ENCODE assay signal across 15 cellular contexts in the genomic region with DNA sequence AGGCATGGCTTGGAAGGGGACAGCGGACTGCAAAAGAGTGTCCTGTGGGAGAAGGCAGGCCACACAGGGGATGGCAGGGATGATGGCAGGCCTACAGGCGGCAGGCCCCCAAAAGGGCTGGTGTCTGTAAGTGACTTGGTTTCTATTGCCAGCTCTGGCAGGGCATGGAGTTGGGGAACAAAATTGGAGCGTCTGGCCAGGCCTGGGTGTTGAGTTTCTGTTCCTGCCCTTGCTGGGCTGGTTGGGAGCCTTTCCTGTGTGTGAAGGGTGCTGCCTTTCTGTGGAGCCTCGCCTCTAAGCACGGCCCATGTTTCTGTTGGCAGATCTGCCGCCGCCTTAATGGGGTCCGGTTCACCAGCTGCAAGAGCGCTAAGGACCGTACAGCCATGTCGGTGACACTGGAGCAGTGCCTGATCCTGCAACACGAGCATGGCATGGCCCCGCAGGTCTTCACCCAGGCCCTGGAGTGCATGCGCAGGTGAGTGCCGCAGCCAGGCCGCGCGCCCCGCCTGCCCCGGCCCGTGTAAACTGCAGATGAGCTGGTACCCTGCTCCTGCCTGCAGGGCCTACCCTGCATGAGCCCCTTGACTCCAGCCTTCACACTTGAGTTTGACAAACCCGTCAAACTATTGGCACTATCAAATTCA.
"Had no signal": no experiment of that assay in that cellular context is flagged by ENCODE, and none has a peak within 500 bp of the region (broad histone marks: within the 10 kb centered on the region; RNA-seq: fewer than 3 reads in every experiment).

No MANE protein-coding gene starts in this region.

- H3K27me3 Mint-ChIP-seq: activated CD8-positive, alpha-beta T cell treated with anti-CD3 and anti-CD28 coated beads for 36 hours; activated naive CD8-positive, alpha-beta T cell treated with anti-CD3 and anti-CD28 coated beads, Interleukin-2, amount 50 U/mL, for 24 hours; brain; progenitor cell of endocrine pancreas; stimulated activated naive CD8-positive, alpha-beta T cell treated with anti-CD3 and anti-CD28 coated beads, Interleukin-15, amount 100 ng/mL, for 72 hours had no signal

- H3K9me3 Mint-ChIP-seq: activated CD8-positive, alpha-beta T cell treated with anti-CD3 and anti-CD28 coated beads for 36 hours; activated naive CD8-positive, alpha-beta T cell treated with anti-CD3 and anti-CD28 coated beads, Interleukin-2, amount 50 U/mL, for 24 hours; activated T-cell treated with anti-CD3 and anti-CD28 coated beads, Interleukin-2, amount 50 U/mL, for 72 hours; brain; immature natural killer cell; nephron; stimulated activated naive CD8-positive, alpha-beta T cell treated with anti-CD3 and anti-CD28 coated beads, Interleukin-15, amount 100 ng/mL, for 72 hours had no signal

- H3K4me3 Mint-ChIP-seq: activated CD8-positive, alpha-beta T cell treated with anti-CD3 and anti-CD28 coated beads for 36 hours; activated naive CD8-positive, alpha-beta T cell treated with anti-CD3 and anti-CD28 coated beads, Interleukin-2, amount 50 U/mL, for 24 hours; activated T-cell treated with anti-CD3 and anti-CD28 coated beads, Interleukin-2, amount 50 U/mL, for 72 hours; brain; immature natural killer cell; nephron; stimulated activated naive CD8-positive, alpha-beta T cell treated with anti-CD3 and anti-CD28 coated beads, Interleukin-15, amount 100 ng/mL, for 72 hours had no signal

- DNase-seq: activated CD8-positive, alpha-beta memory T cell treated with anti-CD3 and anti-CD28 coated beads, Interleukin-2, amount 50 U/mL, for 4 hours; activated CD8-positive, alpha-beta T cell treated with anti-CD3 and anti-CD28 coated beads for 36 hours; activated naive CD8-positive, alpha-beta T cell treated with anti-CD3 and anti-CD28 coated beads, Interleukin-2, amount 50 U/mL, for 24 hours; activated T-cell treated with anti-CD3 and anti-CD28 coated beads, Interleukin-2, amount 50 U/mL, for 72 hours; anterior cingulate cortex; central memory CD4-positive, alpha-beta T cell; cortex of kidney; gastrocnemius medialis; heart right ventricle; immature natural killer cell; stimulated activated naive CD8-positive, alpha-beta T cell treated with anti-CD3 and anti-CD28 coated beads, Interleukin-15, amount 100 ng/mL, for 72 hours; transverse colon had no signal

- H3K4me1 Mint-ChIP-seq: activated naive CD8-positive, alpha-beta T cell treated with anti-CD3 and anti-CD28 coated beads, Interleukin-2, amount 50 U/mL, for 24 hours; brain; nephron; stimulated activated naive CD8-positive, alpha-beta T cell treated with anti-CD3 and anti-CD28 coated beads, Interleukin-15, amount 100 ng/mL, for 72 hours had no signal

- H3K27ac Mint-ChIP-seq: activated CD8-positive, alpha-beta T cell treated with anti-CD3 and anti-CD28 coated beads for 36 hours; activated naive CD8-positive, alpha-beta T cell treated with anti-CD3 and anti-CD28 coated beads, Interleukin-2, amount 50 U/mL, for 24 hours; activated T-cell treated with anti-CD3 and anti-CD28 coated beads, Interleukin-2, amount 50 U/mL, for 72 hours; brain; nephron; progenitor cell of endocrine pancreas had no signal

- ATAC-seq: activated CD8-positive, alpha-beta T cell treated with anti-CD3 and anti-CD28 coated beads for 36 hours; activated naive CD8-positive, alpha-beta T cell treated with anti-CD3 and anti-CD28 coated beads, Interleukin-2, amount 50 U/mL, for 24 hours; gastrocnemius medialis; stimulated activated naive CD8-positive, alpha-beta T cell treated with anti-CD3 and anti-CD28 coated beads, Interleukin-15, amount 100 ng/mL, for 72 hours had no signal
